ENCODE assay signal across 16 cellular contexts in genomic region chr20:58146081-58146734, GRCh38.
DNase-seq lines count a peak whose midpoint lies in the region; ATAC-seq and TF ChIP-seq lines count a peak whose summit lies in the region.
"Had no signal": no experiment of that assay in that cellular context is flagged by ENCODE, and none has a peak within 500 bp of the region (broad histone marks: within the 10 kb centered on the region; RNA-seq: fewer than 3 reads in every experiment).

No MANE protein-coding gene starts in this region.

- H3K4me3 Mint-ChIP-seq in immature natural killer cell = no peak overlapping the region
- H3K4me3 Mint-ChIP-seq: CD8-positive, alpha-beta memory T cell had no signal

- peaks cover 5 to 69% (median 54%) of the 10 kb centered on the region in 4 donors for H3K4me1 ChIP-seq in tibial artery
- no peaks in the 10 kb centered on the region for H3K4me1 ChIP-seq in Peyer's patch
- H3K4me1 ChIP-seq in HAP-1 = no peaks in the 10 kb centered on the region
- H3K4me1 ChIP-seq: A549 had no signal

- H3K36me3 ChIP-seq in tibial artery (no peaks in the 10 kb centered on the region), Peyer's patch (no peaks in the 10 kb centered on the region), HAP-1 (replicated peaks) (no peaks in the 10 kb centered on the region)
- H3K36me3 ChIP-seq: BLaER1 treated with 17β-estradiol and CSF1 and Interleukin-3, amounts not matched to agents 10 nM and 100 nM had no signal

- peak overlapping the region; percentile 59 to 96 for H3K27ac ChIP-seq in coronary artery
- H3K27ac ChIP-seq in tibial artery = peak overlapping the region; percentile 94 to 95
- H3K27ac ChIP-seq in Peyer's patch = no peak overlapping the region
- H3K27ac ChIP-seq: A549; BLaER1 treated with 17β-estradiol and CSF1 and Interleukin-3, amounts not matched to agents 10 nM and 100 nM had no signal

- H3K9me3 ChIP-seq in tibial artery (peaks cover 0 to 4% (median 0%) of the 10 kb centered on the region in 3 donors), Peyer's patch (no peaks in the 10 kb centered on the region), HAP-1 (no peaks in the 10 kb centered on the region)

- intact Hi-C loops in sciatic nerve (cut with DNase I) (no loop called here), tibial artery (cut with DNase I; ENCODE audit: low total_unique reads) (loop anchor here (10.0 kb wide), 1 partner anchor 561 kb away; no protein-coding TSS in a partner anchor)

- no peak for TF ChIP-seq POLR2A in Peyer's patch (IDR thresholded peaks at IDR 0.05)

- H3K4me1 Mint-ChIP-seq in immature natural killer cell = no peaks in the 10 kb centered on the region
- H3K4me1 Mint-ChIP-seq: CD8-positive, alpha-beta memory T cell had no signal

- no peaks in the 10 kb centered on the region for H3K9me3 Mint-ChIP-seq in immature natural killer cell

- no peak overlapping the region for H3K27ac Mint-ChIP-seq in immature natural killer cell
- H3K27ac Mint-ChIP-seq: CD8-positive, alpha-beta memory T cell had no signal

- in situ Hi-C loops in HAP-1 (cut with MboI; ENCODE audit: low sequenced_read_pairs) = no loop called here

- TF ChIP-seq CTCF in coronary artery (IDR thresholded peaks at IDR 0.05) = no peak
- no peak for TF ChIP-seq CTCF in tibial artery (IDR thresholded peaks at IDR 0.05)
- TF ChIP-seq CTCF in Peyer's patch (IDR thresholded peaks at IDR 0.05) = no peak

- peaks cover 0 to 6% (median 5%) of the 10 kb centered on the region in 3 donors for H3K27me3 Mint-ChIP-seq in immature natural killer cell (ENCODE audit: low read depth in 3 of 3)

- H3K27me3 ChIP-seq in tibial artery (no peaks in the 10 kb centered on the region), Peyer's patch (no peaks in the 10 kb centered on the region), HAP-1 (ENCODE audit: low read depth) (no peaks in the 10 kb centered on the region)

- ATAC-seq in sciatic nerve = peak; percentile 90
- ATAC-seq: A549 had no signal

- peak overlapping the region; percentile 12 for H3K4me3 ChIP-seq in coronary artery
- H3K4me3 ChIP-seq in tibial artery = no peak overlapping the region
- H3K4me3 ChIP-seq in Peyer's patch = no peak overlapping the region
- no peak overlapping the region for H3K4me3 ChIP-seq in HAP-1
- H3K4me3 ChIP-seq: A549; BLaER1 treated with 17β-estradiol and CSF1 and Interleukin-3, amounts not matched to agents 10 nM and 100 nM had no signal

- peak; percentile 10 for DNase-seq in NCI-H69 (lab: John Stamatoyannopoulos, UW)
- DNase-seq in coronary artery (ENCODE audit: low spot score) = peak; percentile 62
- peak; percentile 13 for DNase-seq in sciatic nerve (ENCODE audit: low spot score)
- DNase-seq in tibial artery = peak in 1 of 2 donors; percentile 72
- no peak for DNase-seq in Peyer's patch
- no peak for DNase-seq in HAP-1 (ENCODE audit: low spot score in 2 of 2)
- no peak for DNase-seq in immature natural killer cell
- no peak for DNase-seq in D341Med (ENCODE audit: low spot score)
- DNase-seq: CD8-positive, alpha-beta memory T cell; DMS79 treated with DMSO at 0.1 percent for 48 hours; H7; Kasumi-1; NCI-H1930; NK-92 treated with Interleukin-12 subunit alpha and Interleukin-12 subunit beta, amount 100 ng/mL, for 24 hours had no signal

- H3K36me3 Mint-ChIP-seq in immature natural killer cell = no peaks in the 10 kb centered on the region
- H3K36me3 Mint-ChIP-seq: CD8-positive, alpha-beta memory T cell had no signal

Comparison
In these comparisons a context has a peak if more than half of its experiments do, and no peak if none do; other contexts are left out.
1. DNase-seq: peak in NCI-H69 (single experiment), coronary artery (single experiment) and sciatic nerve (single experiment); none in Peyer's patch (0 of 3), HAP-1 (0 of 2), immature natural killer cell (0 of 3) and D341Med (single experiment).
2. H3K27ac ChIP-seq: peak in coronary artery (2 of 2) and tibial artery (2 of 2); none in Peyer's patch (0 of 4).